8 cellular contexts compared by ENCODE assay signal in genomic region chrX:124388562-124388961, GRCh38. TPM values are rescaled to one million over a fixed set of nuclear protein-coding genes. Genes with fewer than 3 reads are reported as not detected.
DNase-seq lines count a peak whose midpoint lies in the region; TF ChIP-seq lines count a peak whose summit lies in the region.

No MANE protein-coding gene starts in this region.

- no peaks in the 10 kb centered on the region for H3K79me2 ChIP-seq in hepatocyte

- no peak overlapping the region for H3K4me2 ChIP-seq in hepatocyte

- TF ChIP-seq CTCF in hepatocyte (IDR thresholded peaks at IDR 0.05; ENCODE audit: poor library complexity), result peak; percentile 67

- DNase-seq in G401 (ENCODE audit: low spot score) (peak; percentile 78), H7 (peak; percentile 16), NCI-H1105 (lab: John Stamatoyannopoulos, UW) (peak; percentile 17), T-helper 1 cell (peak in 4 of 5 donors; percentile 13 to 67 (median 28)), amniotic stem cell (lab: John Stamatoyannopoulos, UW) (peak; percentile 7), hepatocyte (ENCODE audit: low spot score) (peak; percentile 73), cortex of kidney (lab: John Stamatoyannopoulos, UW) (no peak)
- DNase-seq in stimulated activated CD4-positive, alpha-beta T cell treated with anti-CD3 and anti-CD28 coated beads, Interleukin-12 subunit alpha, Interleukin-12 subunit beta, amount 100 ng/mL, for 4 hours, result peak; percentile 37

- no peaks in the 10 kb centered on the region for H3K4me1 ChIP-seq in hepatocyte (ENCODE audit: insufficient read depth)

- H3K9me3 ChIP-seq in hepatocyte (ENCODE audit: low read depth), result no peaks in the 10 kb centered on the region

- no peak overlapping the region for H2AFZ ChIP-seq in hepatocyte

- H3K27me3 ChIP-seq in H7 (ENCODE audit: control insufficient read depth, insufficient read depth, low read length) (no peaks in the 10 kb centered on the region), hepatocyte (no peaks in the 10 kb centered on the region)

- no peak overlapping the region for H3K27ac ChIP-seq in hepatocyte

- H4K20me1 ChIP-seq in hepatocyte (ENCODE audit: insufficient read depth, poor library complexity, severe bottlenecking), result no peaks in the 10 kb centered on the region

- no peaks in the 10 kb centered on the region for H3K36me3 ChIP-seq in H7 (replicated peaks; ENCODE audit: control insufficient read depth, insufficient read depth, low read length)
- H3K36me3 ChIP-seq in hepatocyte (replicated peaks; ENCODE audit: insufficient read depth, low read depth), result no peaks in the 10 kb centered on the region

- H3K9me2 ChIP-seq in hepatocyte (replicated peaks; ENCODE audit: insufficient read depth), result no peaks in the 10 kb centered on the region

- whole genome bisulfite sequencing in hepatocyte (ENCODE audit: low lambda C conversion rate, missing lambda C conversion rate), result 0% methylated on average over 2 of the region's 2 CpGs

- H3K4me3 ChIP-seq in H7 (ENCODE audit: insufficient read depth, low read depth, low read length) (no peak overlapping the region), hepatocyte (no peak overlapping the region)

- in situ Hi-C loops in G401 (cut with HindIII; ENCODE audit: low sequenced_read_pairs), result no loop called here

RNA-seq across cellular contexts. Expression of gene SH2D1A, which starts 42.2 kb away (rescaled TPM):
- not detected in 2 replicates for total RNA-seq in G401 (2014; rRNA removed; shearing (Covaris generic))
- total RNA-seq in H7 (2014; rRNA removed; shearing (Covaris generic)), result not detected in 2 replicates
- not detected in 2 replicates for total RNA-seq in hepatocyte
- polyA plus RNA-seq in hepatocyte, result not detected in 2 replicates

RNA-seq across cellular contexts. Expression of gene TEX13D, which starts 56.1 kb away (rescaled TPM):
- total RNA-seq in G401 (2014; rRNA removed; shearing (Covaris generic)), result not detected in 2 replicates
- total RNA-seq in H7 (2014; rRNA removed; shearing (Covaris generic)), result 0.04 TPM in 1 of 2 replicates, not detected in the other
- total RNA-seq in hepatocyte, result not detected in 2 replicates
- polyA plus RNA-seq in hepatocyte, result not detected in 2 replicates
